Comparison of ENCODE assay signal across 28 cellular contexts in genomic region chr10:521261-521660, GRCh38.
A peak's percentile ranks its signal among the peaks of the same experiment; 100 is the strongest.
DNase-seq lines count a peak whose midpoint lies in the region; ATAC-seq, FAIRE-seq and TF ChIP-seq lines count a peak whose summit lies in the region.
"Had no signal": no experiment of that assay in that cellular context is flagged by ENCODE, and none has a peak within 500 bp of the region (broad histone marks: within the 10 kb centered on the region; RNA-seq: fewer than 3 reads in every experiment).

No MANE protein-coding gene starts in this region.

- H3K27ac Mint-ChIP-seq in activated CD8-positive, alpha-beta T cell treated with anti-CD3 and anti-CD28 coated beads for 36 hours = no peak overlapping the region
- H3K27ac Mint-ChIP-seq: activated CD4-positive, alpha-beta memory T cell treated with anti-CD3 and anti-CD28 coated beads, Interleukin-2, amount 10 ng/mL, durations not matched to agents 7 days and 5 days; activated naive CD4-positive, alpha-beta T cell treated with anti-CD3 and anti-CD28 coated beads, Interleukin-2, amount 50 U/mL, for 24 hours; activated T-helper 2 cell treated with anti-CD3 and anti-CD28 coated beads, Interferon-gamma antibody, Interleukin-2, Interleukin-4, amounts not matched to agents 10 μg/mL and 5 μg/mL and 100 μg/mL, durations not matched to agents 14 hours and 24 hours and 36 hours had no signal

- no peak overlapping the region for H3K23ac ChIP-seq in H1 (ENCODE audit: insufficient read length)

- peaks cover 53% of the 10 kb centered on the region for H3K4me1 ChIP-seq in BLaER1
- H3K4me1 ChIP-seq in H1 (replicated peaks in 1 of 4; ENCODE audit: control insufficient read depth in 3 of 4, insufficient read depth in 4 of 4, low read length in 3 of 4) = no peaks in the 10 kb centered on the region; a peak in 1 of 7 replicates
- H3K4me1 ChIP-seq: thyroid gland had no signal

- no peak overlapping the region for H2BK20ac ChIP-seq in H1 (ENCODE audit: low read length)

- H3K14ac ChIP-seq in H1 (ENCODE audit: insufficient read length) = no peak overlapping the region

- no peak overlapping the region for H2BK120ac ChIP-seq in H1 (replicated peaks; ENCODE audit: low read depth, low read length)

- H3K27ac ChIP-seq in BLaER1 = no peak overlapping the region
- H3K27ac ChIP-seq in H1 (ENCODE audit: low read depth, low read length) = no peak overlapping the region
- H3K27ac ChIP-seq: ascending aorta, KMS-11, skin epidermis, thyroid gland had no signal

- no peaks in the 10 kb centered on the region; the same call in 1 of the 2 replicates for H3K27me3 ChIP-seq in BLaER1
- no peaks in the 10 kb centered on the region for H3K27me3 ChIP-seq in H1 (replicated peaks in 1 of 4; ENCODE audit: control insufficient read depth in 3 of 4, extremely low read depth in 1 of 4, insufficient read depth in 3 of 4, low read length in 3 of 4)
- H3K27me3 ChIP-seq: ascending aorta, thyroid gland had no signal

- no peaks in the 10 kb centered on the region for H3K9me3 ChIP-seq in BLaER1
- no peaks in the 10 kb centered on the region for H3K9me3 ChIP-seq in H1 (ENCODE audit: insufficient read depth in 2 of 2, low read depth in 1 of 2, low read length in 1 of 2)
- H3K9me3 ChIP-seq: ascending aorta, thyroid gland had no signal

- no peaks in the 10 kb centered on the region for H3K9me3 Mint-ChIP-seq in activated CD8-positive, alpha-beta T cell treated with anti-CD3 and anti-CD28 coated beads for 36 hours
- H3K9me3 Mint-ChIP-seq: activated CD4-positive, alpha-beta memory T cell treated with anti-CD3 and anti-CD28 coated beads, Interleukin-2, amount 10 ng/mL, durations not matched to agents 7 days and 5 days; activated naive CD4-positive, alpha-beta T cell treated with anti-CD3 and anti-CD28 coated beads, Interleukin-2, amount 50 U/mL, for 24 hours; activated T-helper 2 cell treated with anti-CD3 and anti-CD28 coated beads, Interferon-gamma antibody, Interleukin-2, Interleukin-4, amounts not matched to agents 10 μg/mL and 5 μg/mL and 100 μg/mL, durations not matched to agents 14 hours and 24 hours and 36 hours; stimulated activated naive CD8-positive, alpha-beta T cell treated with anti-CD3 and anti-CD28 coated beads, Interleukin-15, amount 100 ng/mL, for 72 hours had no signal

- no peak overlapping the region for H2BK15ac ChIP-seq in H1 (ENCODE audit: low read length)

- TF ChIP-seq CTCF in H1 (IDR thresholded peaks at IDR 0.05; ENCODE audit: control extremely low read depth in 1 of 3, insufficient read depth in 1 of 3, low read depth in 1 of 3, low read length in 3 of 3) = no peak
- TF ChIP-seq CTCF in activated CD8-positive, alpha-beta T cell treated with anti-CD3 and anti-CD28 coated beads for 36 hours (IDR thresholded peaks at IDR 0.05) = no peak

- DNase-seq in NAMALWA (ENCODE audit: low spot score) (peak; percentile 62), H1 (ENCODE audit: low read depth in 1 of 2, low spot score in 2 of 2) (no peak), posterior vena cava (ENCODE audit: low spot score) (peak; percentile 20), NCI-H1048 (lab: John Stamatoyannopoulos, UW) (no peak)
- no peak for DNase-seq in activated CD8-positive, alpha-beta T cell treated with anti-CD3 and anti-CD28 coated beads for 36 hours
- DNase-seq: ACHN; activated CD4-positive, alpha-beta memory T cell treated with anti-CD3 and anti-CD28 coated beads, Interleukin-2, amount 10 ng/mL, durations not matched to agents 7 days and 5 days; COR-L47; cortex of kidney; DMS79; GF-D8; NCI-H1694; NCI-H526 treated with DMSO at 0.1 percent for 48 hours; stimulated activated CD4-positive, alpha-beta T cell treated with anti-CD3 and anti-CD28 coated beads, Interleukin-1b, Interleukin-23, amount 100 ng/mL, for 48 hours; stimulated activated CD8-positive, alpha-beta memory T cell treated with anti-CD3 and anti-CD28 coated beads, Interleukin-4, amount 100 ng/mL, for 48 hours; stimulated activated naive CD8-positive, alpha-beta T cell treated with anti-CD3 and anti-CD28 coated beads, Interleukin-15, amount 100 ng/mL, for 72 hours; T-helper 1 cell; thyroid gland had no signal

- no peak for TF ChIP-seq EP300 in H1 (IDR thresholded peaks at IDR 0.05; ENCODE audit: borderline replicate concordance in 1 of 2, low read depth in 2 of 2, low read length in 2 of 2)

- no peak overlapping the region for H3K56ac ChIP-seq in H1 (replicated peaks; ENCODE audit: insufficient read length, low read depth, low read length)

- H3K23me2 ChIP-seq in H1 (ENCODE audit: low read depth, low read length) = no peaks in the 10 kb centered on the region

- H4K91ac ChIP-seq in H1 (replicated peaks; ENCODE audit: insufficient read length, low read length) = peak overlapping the region; percentile 44

- H3K4me1 Mint-ChIP-seq in activated CD8-positive, alpha-beta T cell treated with anti-CD3 and anti-CD28 coated beads for 36 hours (ENCODE audit: low read depth) = no peaks in the 10 kb centered on the region
- H3K4me1 Mint-ChIP-seq: activated CD4-positive, alpha-beta memory T cell treated with anti-CD3 and anti-CD28 coated beads, Interleukin-2, amount 10 ng/mL, durations not matched to agents 7 days and 5 days; activated naive CD4-positive, alpha-beta T cell treated with anti-CD3 and anti-CD28 coated beads, Interleukin-2, amount 50 U/mL, for 24 hours; stimulated activated naive CD8-positive, alpha-beta T cell treated with anti-CD3 and anti-CD28 coated beads, Interleukin-15, amount 100 ng/mL, for 72 hours had no signal

- TF ChIP-seq RAD21 in H1 (IDR thresholded peaks at IDR 0.05 in 1 of 2, conservative IDR thresholded peaks at IDR 0.05 in 1 of 2; ENCODE audit: low read depth in 2 of 2, low read length in 2 of 2) = no peak

- peaks cover 18% of the 10 kb centered on the region; the same call in 1 of the 2 replicates for H3K36me3 ChIP-seq in BLaER1
- no peaks in the 10 kb centered on the region for H3K36me3 ChIP-seq in H1 (ENCODE audit: control insufficient read depth in 2 of 4, insufficient read depth in 4 of 4, low read length in 3 of 4)
- H3K36me3 ChIP-seq: ascending aorta, thyroid gland had no signal

- H2AK5ac ChIP-seq in H1 (ENCODE audit: low read depth, low read length) = no peak overlapping the region

- H2BK12ac ChIP-seq in H1 (ENCODE audit: low read depth, low read length) = no peak overlapping the region

- FAIRE-seq in H1 (lab: Jason Lieb, UNC) = no peak
- FAIRE-seq: GM19239 had no signal

- H4K5ac ChIP-seq in H1 (ENCODE audit: insufficient read length, low read depth, low read length) = no peak overlapping the region

- no peak overlapping the region for H3K4me3 Mint-ChIP-seq in activated CD8-positive, alpha-beta T cell treated with anti-CD3 and anti-CD28 coated beads for 36 hours
- H3K4me3 Mint-ChIP-seq: activated CD4-positive, alpha-beta memory T cell treated with anti-CD3 and anti-CD28 coated beads, Interleukin-2, amount 10 ng/mL, durations not matched to agents 7 days and 5 days; activated naive CD4-positive, alpha-beta T cell treated with anti-CD3 and anti-CD28 coated beads, Interleukin-2, amount 50 U/mL, for 24 hours; stimulated activated naive CD8-positive, alpha-beta T cell treated with anti-CD3 and anti-CD28 coated beads, Interleukin-15, amount 100 ng/mL, for 72 hours had no signal

- H2BK5ac ChIP-seq in H1 (ENCODE audit: low read depth, low read length) = no peak overlapping the region

- peaks cover 96% of the 10 kb centered on the region for H4K20me1 ChIP-seq in BLaER1
- H4K20me1 ChIP-seq in H1 (replicated peaks in 1 of 2; ENCODE audit: control insufficient read depth in 1 of 2, insufficient read depth in 2 of 2, low read length in 2 of 2) = peaks cover 0 to 13% of the 10 kb centered on the region in 2 experiments

- peaks cover 5% of the 10 kb centered on the region for H3K27me3 Mint-ChIP-seq in activated CD8-positive, alpha-beta T cell treated with anti-CD3 and anti-CD28 coated beads for 36 hours

- no peaks in the 10 kb centered on the region for H3K36me3 Mint-ChIP-seq in activated CD8-positive, alpha-beta T cell treated with anti-CD3 and anti-CD28 coated beads for 36 hours (ENCODE audit: low read depth)
- H3K36me3 Mint-ChIP-seq: activated naive CD4-positive, alpha-beta T cell treated with anti-CD3 and anti-CD28 coated beads, Interleukin-2, amount 50 U/mL, for 24 hours had no signal

- H3K4ac ChIP-seq in H1 (replicated peaks; ENCODE audit: insufficient read length, low read depth, low read length) = no peak overlapping the region

- no peak for ATAC-seq in activated CD8-positive, alpha-beta T cell treated with anti-CD3 and anti-CD28 coated beads for 36 hours
- ATAC-seq in HG02970 (IDR thresholded peaks at IDR 0.05; ENCODE audit: low FRiP score, unreplicated experiment) = no peak
- ATAC-seq: activated CD4-positive, CD25-positive, alpha-beta regulatory T cell treated with anti-CD3 and anti-CD28 coated beads, Interleukin-2, amount 50 U/mL, for 24 hours; HCT116; stimulated activated naive CD8-positive, alpha-beta T cell treated with anti-CD3 and anti-CD28 coated beads, Interleukin-15, amount 100 ng/mL, for 72 hours had no signal

- CTCF ChIA-PET in H1 (lab: Charles Lee; ENCODE audit: partially characterized antibody) = interaction anchor here (0.9 to 2.6 kb wide), 2 partner anchors 10 to 291 kb away, joined by 3 to 9 read pairs; no protein-coding TSS in a partner anchor
- CTCF ChIA-PET in activated CD8-positive, alpha-beta T cell treated with anti-CD3 and anti-CD28 coated beads for 36 hours (lab: Charles Lee) = no interaction called here

- no peak for TF ChIP-seq POLR2A in H1 (IDR thresholded peaks at IDR 0.05; ENCODE audit: control extremely low read depth in 1 of 2, low read depth in 2 of 2, low read length in 2 of 2)

- H3K4me2 ChIP-seq in BLaER1 (peak overlapping the region; percentile 60), H1 (ENCODE audit: insufficient read depth in 1 of 2, low read depth in 2 of 2, low read length in 2 of 2) (no peak overlapping the region)
- H3K4me2 ChIP-seq: KMS-11 had no signal

- H3K9ac ChIP-seq in BLaER1 (no peak overlapping the region), H1 (replicated peaks in 1 of 4; ENCODE audit: extremely low read depth in 1 of 4, low read depth in 3 of 4, low read length in 3 of 4) (no peak overlapping the region; a peak in 1 of 7 replicates)
- H3K9ac ChIP-seq: KMS-11 had no signal

- no peak overlapping the region for H3K18ac ChIP-seq in H1 (ENCODE audit: extremely low read depth, low read length)

- no peaks in the 10 kb centered on the region for H3K79me2 ChIP-seq in H1 (ENCODE audit: control insufficient read depth in 1 of 2, insufficient read depth in 2 of 2, low read length in 2 of 2)

- 0 out of 2 replicates have a peak overlapping the region, but pooled peaks have one; percentile 57 for H4K8ac ChIP-seq in H1 (ENCODE audit: extremely low read depth, insufficient read depth, low read length)

- 78% methylated on average over 6 of the region's 6 CpGs; no CpG with 5 or more reads in 1 of the 2 experiments for WGBS in H1 (ENCODE audit: extremely low coverage in 1 of 2, insufficient coverage in 1 of 2, insufficient read length in 1 of 2, insufficient replicate concordance in 2 of 2, low coverage in 1 of 2, low lambda C conversion rate in 2 of 2, missing lambda C conversion rate in 1 of 2), 2 experiments

- POLR2A ChIA-PET in H1 (lab: Charles Lee; ENCODE audit: partially characterized antibody) = no interaction called here
- POLR2A ChIA-PET in activated CD8-positive, alpha-beta T cell treated with anti-CD3 and anti-CD28 coated beads for 36 hours (lab: Charles Lee) = no interaction called here

- H3K4me3 ChIP-seq in BLaER1 (no peak overlapping the region), H1 (ENCODE audit: extremely low read depth in 1 of 4, insufficient read depth in 2 of 4, low read depth in 3 of 4, low read length in 4 of 4) (no peak overlapping the region)
- H3K4me3 ChIP-seq: ascending aorta, skin epidermis, thyroid gland had no signal

- no peak overlapping the region for H2AFZ ChIP-seq in H1 (ENCODE audit: low read length)

- intact Hi-C loops in posterior vena cava (cut with DNase I) = no loop called here
- intact Hi-C loops in activated CD8-positive, alpha-beta T cell treated with anti-CD3 and anti-CD28 coated beads for 36 hours (cut with micrococcal nuclease) = no loop called here

- H3K79me1 ChIP-seq in H1 (ENCODE audit: low read depth, low read length) = peaks cover 5% of the 10 kb centered on the region

Comparison
In these comparisons a context has a peak if more than half of its experiments do, and no peak if none do; other contexts are left out.
1. DNase-seq: peak in NAMALWA (single experiment) and posterior vena cava (single experiment); none in H1 (0 of 2), NCI-H1048 (single experiment) and activated CD8-positive, alpha-beta T cell treated with anti-CD3 and anti-CD28 coated beads for 36 hours (single experiment).